ENCODE assay signal across 22 cellular contexts in the genomic region with DNA sequence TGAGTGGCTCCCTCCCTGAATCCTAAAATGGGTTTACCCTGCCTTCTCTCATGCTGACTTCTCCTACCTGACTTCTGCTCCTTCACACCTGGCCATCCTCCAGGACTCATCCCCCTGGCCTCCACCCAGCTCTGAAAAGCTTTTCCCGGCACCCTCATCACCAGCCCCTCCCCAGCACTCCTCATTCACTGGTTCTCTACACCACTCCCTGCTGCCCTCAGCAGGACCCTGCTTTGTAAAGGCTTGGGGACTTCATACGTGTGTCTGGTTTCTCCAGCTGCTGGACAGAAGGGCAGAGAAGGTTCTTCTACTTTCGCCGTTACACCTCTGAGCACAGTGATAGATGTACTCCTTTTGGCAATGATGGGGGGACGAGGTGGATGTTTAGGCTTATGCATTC.
"Had no signal": no experiment of that assay in that cellular context is flagged by ENCODE, and none has a peak within 500 bp of the region (broad histone marks: within the 10 kb centered on the region; RNA-seq: fewer than 3 reads in every experiment).

No MANE protein-coding gene starts in this region.

- H3K4me3 ChIP-seq: MG63, SJSA1, SK-N-MC had no signal

- H3K36me3 ChIP-seq: MG63, SJSA1 had no signal

- DNase-seq: IMR-90, Karpas-422, KG1, MG63, NCI-H1092, NCI-H1105 treated with DMSO at 0.1 percent for 48 hours, NCI-H1417 treated with DMSO at 0.1 percent for 48 hours, NCI-H146, NCI-H1694 treated with DMSO at 0.1 percent for 48 hours, NCI-H1930, NCI-H2171 treated with DMSO at 0.1 percent for 48 hours, NCI-H345, NCI-H446 treated with DMSO at 0.1 percent for 48 hours, NCI-H510A treated with DMSO at 0.1 percent for 48 hours, NCI-H526, NCI-H82, RPMI8226, SIG-M5 had no signal

- H3K4me1 ChIP-seq: SJSA1 had no signal

- H3K9me3 ChIP-seq: MG63, SJSA1 had no signal

- H3K27me3 ChIP-seq: MG63, SJSA1 had no signal

- ATAC-seq: HepG2 had no signal

- H3K27ac ChIP-seq: SJSA1, SK-N-MC had no signal

- FAIRE-seq: HepG2, RCC 7860 had no signal
